18 cellular contexts compared by ENCODE assay signal in genomic region chr11:82811369-82811768, GRCh38.
DNase-seq lines count a peak whose midpoint lies in the region; ATAC-seq and TF ChIP-seq lines count a peak whose summit lies in the region.
"Had no signal": no experiment of that assay in that cellular context is flagged by ENCODE, and none has a peak within 500 bp of the region (broad histone marks: within the 10 kb centered on the region; RNA-seq: fewer than 3 reads in every experiment).

No MANE protein-coding gene starts in this region.

- H3K4me1 Mint-ChIP-seq in endodermal cell, result peaks cover 47% of the 10 kb centered on the region
- H3K4me1 Mint-ChIP-seq: IgD-negative memory B cell had no signal

- ATAC-seq in GM21717 (IDR thresholded peaks at IDR 0.05; ENCODE audit: unreplicated experiment), result no peak
- ATAC-seq: SK-N-SH treated with all-trans-retinoic acid at 6 μM for 48 hours had no signal

- no peak overlapping the region for H4K12ac ChIP-seq in trophoblast cell (ENCODE audit: low read depth, low read length)

- H3K18ac ChIP-seq in trophoblast cell (ENCODE audit: low read length), result no peak overlapping the region

- H3K27ac ChIP-seq in endodermal cell (ENCODE audit: low read depth, low read length) (peak overlapping the region; percentile 28), trophoblast cell (ENCODE audit: low read depth, low read length) (no peak overlapping the region)

- H3K27me3 ChIP-seq in endodermal cell (ENCODE audit: control insufficient read depth, insufficient read depth, low read length, poor library complexity, severe bottlenecking) (peaks cover 85% of the 10 kb centered on the region), trophoblast cell (ENCODE audit: insufficient read depth, low read length) (no peaks in the 10 kb centered on the region)
- H3K27me3 ChIP-seq: BE2C had no signal

- H3K23ac ChIP-seq in trophoblast cell (ENCODE audit: low read length), result no peak overlapping the region

- H3K27ac Mint-ChIP-seq in endodermal cell, result no peak overlapping the region
- H3K27ac Mint-ChIP-seq: IgD-negative memory B cell had no signal

- H4K8ac ChIP-seq in trophoblast cell (ENCODE audit: low read depth, low read length), result no peak overlapping the region

- H2AFZ ChIP-seq in trophoblast cell (ENCODE audit: insufficient read depth, low read length, poor library complexity), result no peak overlapping the region

- no peaks in the 10 kb centered on the region for H3K9me3 ChIP-seq in endodermal cell (ENCODE audit: control insufficient read depth, low read length)
- no peaks in the 10 kb centered on the region for H3K9me3 ChIP-seq in trophoblast cell (ENCODE audit: insufficient read depth, low read depth, low read length)
- H3K9me3 ChIP-seq: BE2C had no signal

- H3K4me2 ChIP-seq in trophoblast cell (ENCODE audit: low read length), result no peak overlapping the region

- H2BK5ac ChIP-seq in trophoblast cell (ENCODE audit: low read depth, low read length, poor library complexity), result no peak overlapping the region

- 76 to 83% methylated on average over 3 to 8 of the region's 8 CpGs for WGBS in endodermal cell (ENCODE audit: insufficient coverage in 1 of 2, insufficient read length in 1 of 2), 2 experiments
- whole genome bisulfite sequencing in trophoblast cell (ENCODE audit: extremely low coverage, insufficient coverage, insufficient read length), result no CpG with 5 or more reads among the region's 8 CpGs

- H3K4me3 Mint-ChIP-seq in endodermal cell, result no peak overlapping the region
- H3K4me3 Mint-ChIP-seq: IgD-negative memory B cell had no signal

- H3K4me1 ChIP-seq in endodermal cell (ENCODE audit: control insufficient read depth, insufficient read depth, low read length) (peaks cover 21% of the 10 kb centered on the region), trophoblast cell (ENCODE audit: control insufficient read depth in 1 of 2, insufficient read depth in 2 of 2, low read length in 2 of 2) (no peaks in the 10 kb centered on the region)

- no peaks in the 10 kb centered on the region for H3K79me2 ChIP-seq in trophoblast cell (ENCODE audit: control insufficient read depth, insufficient read depth, low read length, poor library complexity)

- H2BK120ac ChIP-seq in trophoblast cell (ENCODE audit: insufficient read depth, low read length, poor library complexity), result no peak overlapping the region

- H2AK5ac ChIP-seq in trophoblast cell (ENCODE audit: low read length), result no peak overlapping the region

- no peak overlapping the region for H3K4ac ChIP-seq in trophoblast cell (ENCODE audit: low read depth, low read length)

- no peaks in the 10 kb centered on the region for H3K9me3 Mint-ChIP-seq in endodermal cell
- H3K9me3 Mint-ChIP-seq: IgD-negative memory B cell had no signal

- TF ChIP-seq CTCF in endodermal cell (conservative IDR thresholded peaks at IDR 0.05), result no peak

- no peaks in the 10 kb centered on the region for H3K36me3 ChIP-seq in endodermal cell (ENCODE audit: control insufficient read depth, insufficient read depth, low read length)
- no peaks in the 10 kb centered on the region for H3K36me3 ChIP-seq in trophoblast cell (ENCODE audit: control insufficient read depth in 1 of 2, insufficient read depth in 2 of 2, low read length in 2 of 2)
- H3K36me3 ChIP-seq: BE2C had no signal

- H3K36me3 Mint-ChIP-seq in endodermal cell (ENCODE audit: low read depth), result no peaks in the 10 kb centered on the region
- H3K36me3 Mint-ChIP-seq: IgD-negative memory B cell had no signal

- H3K27me3 Mint-ChIP-seq in endodermal cell (ENCODE audit: insufficient read depth), result peaks cover 76% of the 10 kb centered on the region

- no peaks in the 10 kb centered on the region for H3K79me1 ChIP-seq in trophoblast cell (ENCODE audit: low read length)

- no peak overlapping the region for H4K91ac ChIP-seq in trophoblast cell (ENCODE audit: low read depth, low read length)

- H3K4me3 ChIP-seq in endodermal cell (ENCODE audit: low read length), result no peak overlapping the region
- no peak overlapping the region for H3K4me3 ChIP-seq in trophoblast cell (ENCODE audit: low read depth, low read length)

- no peak overlapping the region for H3K14ac ChIP-seq in trophoblast cell (ENCODE audit: low read length)

- DNase-seq in ELF-1 (ENCODE audit: low read depth, low spot score) (peak; percentile 11), NCI-H146 treated with DMSO at 0.1 percent for 48 hours (lab: John Stamatoyannopoulos, UW; ENCODE audit: unreplicated experiment) (peak; percentile 18), endodermal cell (peak; percentile 72), trophoblast cell (peak; percentile 77 to 83), GDM1 (lab: John Stamatoyannopoulos, UW) (no peak), NCI-H1694 (lab: John Stamatoyannopoulos, UW) (no peak)
- DNase-seq: BE2C; DMS79 treated with DMSO at 0.1 percent for 48 hours; GOT3; HCEC 1CT; Karpas-422; NCI-H1417; NCI-H1930; NK-92 treated with Interleukin-12 subunit alpha and Interleukin-12 subunit beta, amount 100 ng/mL, for 24 hours; SIG-M5 had no signal

- H3K9ac ChIP-seq in endodermal cell (ENCODE audit: extremely low read depth, low read length, poor library complexity, severe bottlenecking) (no peak overlapping the region), trophoblast cell (ENCODE audit: low read length) (no peak overlapping the region)

- H2BK12ac ChIP-seq in trophoblast cell (ENCODE audit: low read length), result no peak overlapping the region

Comparison
In these comparisons a context has a peak if more than half of its experiments do, and no peak if none do; other contexts are left out.
1. DNase-seq: peak in ELF-1 (single experiment), NCI-H146 treated with DMSO at 0.1 percent for 48 hours (single experiment), endodermal cell (single experiment) and trophoblast cell (2 of 2); none in GDM1 (single experiment) and NCI-H1694 (single experiment).